ENCODE assay signal across 20 cellular contexts in genomic region chr7:157112706-157113105, GRCh38.
"Had no signal": no experiment of that assay in that cellular context is flagged by ENCODE, and none has a peak within 500 bp of the region (broad histone marks: within the 10 kb centered on the region; RNA-seq: fewer than 3 reads in every experiment).

No MANE protein-coding gene starts in this region.

- H3K4me1 ChIP-seq: esophagus muscularis mucosa, foreskin keratinocyte, gastroesophageal sphincter, heart left ventricle, left lung, lower lobe of right lung had no signal

- H3K27ac Mint-ChIP-seq: immature natural killer cell had no signal

- H3K27me3 ChIP-seq: foreskin keratinocyte, hepatocyte had no signal

- DNase-seq: cerebellar nuclear complex; dermis blood vessel endothelial cell; dorsolateral prefrontal cortex; effector CD4-positive, alpha-beta T cell; effector memory CD4-positive, alpha-beta T cell; foreskin keratinocyte; heart left ventricle; hypothalamus; immature natural killer cell; islet precursor cell; left cardiac atrium; left lung; left ventricle myocardium superior; lower lobe of right lung; mesenchymal stem cell; midbrain had no signal

- H3K4me1 Mint-ChIP-seq: immature natural killer cell had no signal

- H3K9me3 ChIP-seq: lower lobe of right lung had no signal

- H3K4me3 ChIP-seq: coronary artery, dorsolateral prefrontal cortex, esophagus muscularis mucosa, gastroesophageal sphincter, heart left ventricle, hepatocyte, left lung, lower lobe of right lung had no signal

- H3K27ac ChIP-seq: coronary artery, dorsolateral prefrontal cortex, esophagus muscularis mucosa, foreskin keratinocyte, gastroesophageal sphincter, heart left ventricle, hepatocyte, left lung, lower lobe of right lung had no signal

- H3K4me3 Mint-ChIP-seq: immature natural killer cell had no signal

- H3K36me3 ChIP-seq: esophagus muscularis mucosa, gastroesophageal sphincter, heart left ventricle, left lung, lower lobe of right lung had no signal
